ENCODE assay signal across 9 cellular contexts in the genomic region with DNA sequence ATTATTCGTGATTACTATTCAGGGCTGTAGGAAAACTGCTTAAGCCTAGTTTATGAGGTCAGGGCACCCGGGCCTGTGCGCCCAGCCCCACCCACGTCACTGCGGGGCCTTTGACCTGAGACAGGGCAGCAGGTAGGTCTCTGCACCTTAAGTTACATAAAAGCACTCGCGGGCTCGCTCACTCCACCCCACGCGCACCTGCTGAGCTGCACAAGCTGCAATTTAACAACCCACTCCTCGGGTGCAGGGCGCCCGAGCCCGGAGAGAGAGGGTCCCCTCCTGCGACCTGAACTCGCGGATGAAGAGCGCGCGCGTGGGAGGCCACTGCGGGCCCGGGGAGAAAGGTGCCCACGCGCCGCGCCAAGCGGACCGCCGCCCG. TPM values are rescaled to one million over a fixed set of nuclear protein-coding genes. Genes with fewer than 3 reads are reported as not detected.
DNase-seq lines count a peak whose midpoint lies in the region; ATAC-seq and TF ChIP-seq lines count a peak whose summit lies in the region.
"Had no signal": no experiment of that assay in that cellular context is flagged by ENCODE, and none has a peak within 500 bp of the region (broad histone marks: within the 10 kb centered on the region; RNA-seq: fewer than 3 reads in every experiment).

No MANE protein-coding gene starts in this region.

- H3K4me1 Mint-ChIP-seq in Caco-2 (ENCODE audit: low read depth, unreplicated experiment): no peaks in the 10 kb centered on the region
- H3K4me1 Mint-ChIP-seq in T-cell: peaks cover 10 to 24% (median 17%) of the 10 kb centered on the region in 3 donors

- peaks cover 35% of the 10 kb centered on the region for H3K36me3 Mint-ChIP-seq in Caco-2 (ENCODE audit: insufficient read depth, unreplicated experiment)
- H3K36me3 Mint-ChIP-seq in T-cell: peaks cover 10% of the 10 kb centered on the region

- no peaks in the 10 kb centered on the region for H3K27me3 ChIP-seq in Caco-2 (replicated peaks; ENCODE audit: control insufficient read depth, insufficient read depth, low read length)
- no peaks in the 10 kb centered on the region for H3K27me3 ChIP-seq in H7 (ENCODE audit: control insufficient read depth, insufficient read depth, low read length)

- CTCF ChIA-PET in Caco-2 (lab: Charles Lee): interaction anchor here (1.0 kb wide), 1 partner anchor 29 kb away, joined by 5 read pairs; no protein-coding TSS in a partner anchor
- CTCF ChIA-PET in T-cell (lab: Charles Lee): interaction anchor here (0.6 to 1.1 kb wide), 3 partner anchors 9 to 468 kb away, joined by 3 to 4 read pairs (median 3); a partner anchor contains a TSS

- H3K4me3 ChIP-seq in Caco-2 (ENCODE audit: low read depth, low read length) (peak overlapping the region; percentile 58), H7 (ENCODE audit: insufficient read depth, low read depth, low read length) (peak overlapping the region; percentile 87), fibroblast of mammary gland (ENCODE audit: control insufficient read depth, low read depth, low read length) (peak overlapping the region; percentile 80), retinal pigment epithelial cell (ENCODE audit: low read length) (peak overlapping the region; percentile 56)

- intact Hi-C loops in Caco-2 (cut with micrococcal nuclease; ENCODE audit: unreplicated experiment): loop anchor here (5.0 kb wide), 1 partner anchor 38 kb away; a partner anchor contains a TSS

- peaks cover 2% of the 10 kb centered on the region; the same call in 1 of the 2 replicates for H3K36me3 ChIP-seq in Caco-2 (ENCODE audit: control insufficient read depth, insufficient read depth, low read length)
- H3K36me3 ChIP-seq in H7 (replicated peaks; ENCODE audit: control insufficient read depth, insufficient read depth, low read length): peaks cover 15% of the 10 kb centered on the region

- H3K9me3 ChIP-seq in Caco-2: no peaks in the 10 kb centered on the region

- H3K27me3 Mint-ChIP-seq in Caco-2 (ENCODE audit: insufficient read depth, unreplicated experiment) (no peaks in the 10 kb centered on the region), T-cell (peaks cover 12 to 19% of the 10 kb centered on the region in 2 donors)

- H3K9me3 Mint-ChIP-seq in Caco-2 (ENCODE audit: unreplicated experiment) (no peaks in the 10 kb centered on the region), T-cell (no peaks in the 10 kb centered on the region)

- H3K4me3 Mint-ChIP-seq in Caco-2 (ENCODE audit: unreplicated experiment): peak overlapping the region; percentile 74
- H3K4me3 Mint-ChIP-seq in T-cell: peak overlapping the region; percentile 82 to 88 (median 84)

- peak overlapping the region; percentile 69 for H3K27ac Mint-ChIP-seq in Caco-2 (ENCODE audit: unreplicated experiment)
- H3K27ac Mint-ChIP-seq in T-cell: peak overlapping the region; percentile 66 to 69

- no TSS peak for BruUV-seq in Caco-2 (replicated peaks; lab: Mats Ljungman, UMichigan)

- TF ChIP-seq CTCF in Caco-2 (IDR thresholded peaks at IDR 0.05; ENCODE audit: insufficient read depth in 1 of 2, low read depth in 1 of 2, low read length in 1 of 2, severe bottlenecking in 1 of 2, unreplicated experiment in 1 of 2) (no peak), fibroblast of mammary gland (conservative IDR thresholded peaks at IDR 0.05; ENCODE audit: control insufficient read depth, insufficient read depth, low read depth, low read length) (no peak), retinal pigment epithelial cell (conservative IDR thresholded peaks at IDR 0.05; ENCODE audit: low read depth, low read length) (no peak)

- 0 out of 2 replicates have a peak, but pooled peaks cover 12% of the 10 kb centered on the region for H3K4me1 ChIP-seq in Caco-2

- POLR2A ChIA-PET in Caco-2 (lab: Charles Lee) (interaction anchor here (0.6 to 1.7 kb wide), 4 partner anchors 10 to 102 kb away, joined by 3 to 6 read pairs (median 4); a partner anchor contains a TSS), T-cell (lab: Charles Lee) (interaction anchor here in 1 of 2 donors (0.6 kb wide), 1 partner anchor 376 kb away, joined by 5 read pairs; no protein-coding TSS in a partner anchor)

- ATAC-seq in T-cell (replicated peaks in 1 of 4): peak in 3 of 4 experiments; percentile 17 to 24 (median 23)

- DNase-seq in Caco-2 (peak in 1 of 2 experiments; percentile 32), H7 (no peak), T-cell (peak in 4 of 34 experiments; percentile 12 to 19 (median 14)), fibroblast of mammary gland (ENCODE audit: low read depth) (no peak), retinal pigment epithelial cell (ENCODE audit: low read depth) (no peak), HPDE6-E6E7 (ENCODE audit: extremely low spot score) (no peak), 8988T (no peak), COLO829 (ENCODE audit: low spot score) (no peak)

RNA-seq across cellular contexts. Expression of a gene that starts 0.5 kb away (rescaled TPM):
- 73.6 and 77.6 TPM in 2 replicates for total RNA-seq in Caco-2 (2022)
- total RNA-seq in H7 (2014; rRNA removed; shearing (Covaris generic)): 195 and 196 TPM in 2 replicates
- 10 to 100 TPM in 4 of 5 donors, 1 to 10 TPM in 1; 9.6 to 24.0 (median 20.7) TPM for total RNA-seq in T-cell

RNA-seq across cellular contexts. Expression of a gene that starts 8.7 kb away (rescaled TPM):
- total RNA-seq in Caco-2 (2022) (not detected in 2 replicates), T-cell (not detected)
- 28.2 and 38.8 TPM in 2 replicates for total RNA-seq in H7 (2014; rRNA removed; shearing (Covaris generic))
- total RNA-seq: SK-MEL-5 had no signal

RNA-seq across cellular contexts. Expression of a gene that starts 25.6 kb away (rescaled TPM):
- 2.7 and 3.2 TPM in 2 replicates for total RNA-seq in Caco-2 (2022)
- total RNA-seq in H7 (2014; rRNA removed; shearing (Covaris generic)): 15.6 and 25.2 TPM in 2 replicates
- total RNA-seq in T-cell: 1 to 10 TPM in 1 of 5 donors, under 1 TPM in 4; 0.35 to 2.7 (median 0.72) TPM

RNA-seq across cellular contexts. Expression of a gene that starts 29.4 kb away (rescaled TPM):
- total RNA-seq in Caco-2 (2022) (26.1 and 27.4 TPM in 2 replicates), T-cell (1 to 10 TPM; 4.7 to 9.7 (median 6.9) TPM)
- 6.8 and 25.3 TPM in 2 replicates for total RNA-seq in H7 (2014; rRNA removed; shearing (Covaris generic))

RNA-seq across cellular contexts. Expression of a gene that starts 35.9 kb away (rescaled TPM):
- total RNA-seq in Caco-2 (2022) (406 and 418 TPM in 2 replicates), T-cell (100 to 1,000 TPM; 448 to 621 (median 462) TPM)
- 237 and 308 TPM in 2 replicates for total RNA-seq in H7 (2014; rRNA removed; shearing (Covaris generic))

Comparison
In these comparisons a context has a peak if more than half of its experiments do, and no peak if none do; other contexts are left out.
1. RNA of a gene that starts 8.7 kb away (total RNA-seq): 28.2 to 38.8 TPM in H7; not detected in Caco-2 and not detected in T-cell; every median in the first group is over 10 times any median in the second.
2. Peak in every context shown above with its lines, with median percentiles within 50 percentile points of each other: H3K4me3 ChIP-seq.